10 cellular contexts compared by ENCODE assay signal in genomic region chr15:74869726-74870407, GRCh38. TPM values are rescaled to one million over a fixed set of nuclear protein-coding genes. Genes with fewer than 3 reads are reported as not detected.
DNase-seq lines count a peak whose midpoint lies in the region; ATAC-seq and TF ChIP-seq lines count a peak whose summit lies in the region.
"Had no signal": no experiment of that assay in that cellular context is flagged by ENCODE, and none has a peak within 500 bp of the region (broad histone marks: within the 10 kb centered on the region; RNA-seq: fewer than 3 reads in every experiment).

No MANE protein-coding gene starts in this region.

- H3K27me3 ChIP-seq in SK-N-SH (ENCODE audit: insufficient read depth) (no peaks in the 10 kb centered on the region), neural cell (ENCODE audit: insufficient read depth, low read depth, low read length) (no peaks in the 10 kb centered on the region), foreskin keratinocyte (no peaks in the 10 kb centered on the region), BE2C (no peaks in the 10 kb centered on the region)

- peaks cover 78% of the 10 kb centered on the region for H3K79me2 ChIP-seq in SK-N-SH (ENCODE audit: insufficient read depth)
- H3K79me2 ChIP-seq in neural cell (replicated peaks; ENCODE audit: insufficient read depth, low read length), result peaks cover 23% of the 10 kb centered on the region

- CTCF ChIA-PET in SK-N-SH (lab: Yijun Ruan, JAX), result interaction anchor here (0.8 to 2.6 kb wide), 8 partner anchors 11 to 101 kb away, joined by 3 to 16 read pairs (median 6); partner anchors contain the start of genes CSK and ULK3

- TF ChIP-seq EP300 in SK-N-SH (IDR thresholded peaks at IDR 0.05; ENCODE audit: borderline replicate concordance in 1 of 2, low read depth in 1 of 2, low read length in 1 of 2) (no peak), neural cell (conservative IDR thresholded peaks at IDR 0.05; ENCODE audit: poor library complexity, severe bottlenecking) (no peak)

- H3K4me1 ChIP-seq in SK-N-SH (ENCODE audit: control insufficient read depth in 1 of 2, insufficient read depth in 2 of 2, low read depth in 1 of 2, low read length in 1 of 2) (peaks cover 17 to 20% of the 10 kb centered on the region in 2 experiments; a peak in 2 of 4 replicates), foreskin keratinocyte (peaks cover 39% of the 10 kb centered on the region), BE2C (no peaks in the 10 kb centered on the region; the same call in 1 of the 2 replicates)

- no peak for TF ChIP-seq RAD21 in SK-N-SH (IDR thresholded peaks at IDR 0.05; ENCODE audit: low read length)
- TF ChIP-seq RAD21 in neural cell (conservative IDR thresholded peaks at IDR 0.05), result no peak

- H3K9ac ChIP-seq in SK-N-SH, result no peak overlapping the region
- peak overlapping the region; percentile 61 for H3K9ac ChIP-seq in SK-N-MC (ENCODE audit: insufficient read length)
- no peak overlapping the region for H3K9ac ChIP-seq in neural cell (ENCODE audit: low read length)

- TF ChIP-seq CTCF in SK-N-SH (IDR thresholded peaks at IDR 0.05) (no peak), neural cell (IDR thresholded peaks at IDR 0.05; ENCODE audit: poor library complexity, severe bottlenecking) (no peak), foreskin keratinocyte (conservative IDR thresholded peaks at IDR 0.05) (no peak), BE2C (IDR thresholded peaks at IDR 0.05; ENCODE audit: low read depth, low read length) (no peak)

- 67% methylated on average over 6 of the region's 6 CpGs for WGBS in SK-N-SH (ENCODE audit: low lambda C conversion rate)

- no peak overlapping the region for H2AFZ ChIP-seq in SK-N-SH (ENCODE audit: low read depth)
- H2AFZ ChIP-seq in neural cell (ENCODE audit: low read depth, low read length), result no peak overlapping the region

- no peak overlapping the region for H3K4me3 ChIP-seq in SK-N-SH (ENCODE audit: low read depth in 2 of 2, low read length in 1 of 2)
- peak overlapping the region; percentile 64 for H3K4me3 ChIP-seq in SK-N-MC
- H3K4me3 ChIP-seq in neural cell (ENCODE audit: low read length), result peak overlapping the region; percentile 39
- H3K4me3 ChIP-seq in BE2C (ENCODE audit: low read depth, low read length), result no peak overlapping the region

- no peaks in the 10 kb centered on the region for H3K9me2 ChIP-seq in SK-N-SH
- no peaks in the 10 kb centered on the region for H3K9me2 ChIP-seq in neural cell (ENCODE audit: insufficient read depth, low read length)

- H3K9me3 ChIP-seq in SK-N-SH (no peaks in the 10 kb centered on the region), SK-N-MC (ENCODE audit: low read depth, low read length) (no peaks in the 10 kb centered on the region), neural cell (ENCODE audit: low read length) (no peaks in the 10 kb centered on the region), BE2C (no peaks in the 10 kb centered on the region)

- no peak overlapping the region; a peak in 1 of 4 replicates for H3K27ac ChIP-seq in SK-N-SH (ENCODE audit: low read depth in 2 of 2, low read length in 1 of 2)
- H3K27ac ChIP-seq in SK-N-MC, result peak overlapping the region; percentile 96
- no peak overlapping the region for H3K27ac ChIP-seq in neural cell (ENCODE audit: low read length)
- no peak overlapping the region for H3K27ac ChIP-seq in foreskin keratinocyte
- H3K27ac ChIP-seq: 22Rv1 had no signal

- POLR2A ChIA-PET in SK-N-SH (lab: Yijun Ruan, JAX), result interaction anchor here (0.9 to 1.4 kb wide), 4 partner anchors 10 to 26 kb away, joined by 3 to 4 read pairs (median 4); partner anchors contain the start of gene MPI

- H3K4me2 ChIP-seq in SK-N-SH, result 0 out of 2 replicates have a peak overlapping the region, but pooled peaks have one; percentile 16
- H3K4me2 ChIP-seq in neural cell (ENCODE audit: low read length), result no peak overlapping the region

- H3K36me3 ChIP-seq in SK-N-SH (replicated peaks in 1 of 2; ENCODE audit: control insufficient read depth in 1 of 2, insufficient read depth in 2 of 2, low read length in 1 of 2) (peaks cover 8 to 10% of the 10 kb centered on the region in 2 experiments), SK-N-MC (ENCODE audit: insufficient read depth, low read length) (peaks cover 25% of the 10 kb centered on the region), neural cell (ENCODE audit: insufficient read depth, low read length) (no peaks in the 10 kb centered on the region), BE2C (peaks cover 15% of the 10 kb centered on the region)

- ATAC-seq in SK-N-SH treated with all-trans-retinoic acid at 6 μM for 48 hours, result no peak
- peak; percentile 59 for ATAC-seq in HG02973 (IDR thresholded peaks at IDR 0.05; ENCODE audit: unreplicated experiment)
- ATAC-seq in foreskin keratinocyte, result no peak

- H4K20me1 ChIP-seq in SK-N-SH (ENCODE audit: insufficient read depth) (peaks cover 42% of the 10 kb centered on the region), neural cell (ENCODE audit: insufficient read depth) (no peaks in the 10 kb centered on the region)

- peak; percentile 60 for DNase-seq in SK-N-SH
- DNase-seq in SK-N-MC (ENCODE audit: low read depth, low spot score), result no peak
- DNase-seq in epidermal melanocyte (ENCODE audit: insufficient read length, low spot score), result peak; percentile 45
- DNase-seq in foreskin keratinocyte, result no peak
- no peak for DNase-seq in BE2C

- H3F3A ChIP-seq in SK-N-SH (replicated peaks; ENCODE audit: insufficient read depth) (no peaks in the 10 kb centered on the region), neural cell (ENCODE audit: insufficient read depth, low read length, poor library complexity, severe bottlenecking) (no peaks in the 10 kb centered on the region)

TF ChIP-seq in SK-N-SH, 30 proteins besides CTCF, POLR2A, EP300 and RAD21:
- no peak for TF ChIP-seq POLR2AphosphoS5 (IDR thresholded peaks at IDR 0.05; ENCODE audit: low read depth, low read length)
- TF ChIP-seq CHD2 (IDR thresholded peaks at IDR 0.05; ENCODE audit: low read length, partially characterized antibody), result no peak
- TF ChIP-seq MXI1 (IDR thresholded peaks at IDR 0.05; ENCODE audit: low read depth, low read length), result peak; percentile 73

TF ChIP-seq in SK-N-SH treated with all-trans-retinoic acid at 6 μM for 48 hours, 23 proteins besides CTCF, POLR2A, EP300 and RAD21 (continues in another document):
- no peak for TF ChIP-seq ZC3H10 (CRISPR knock-in tag; IDR thresholded peaks at IDR 0.05)

TF ChIP-seq in neural cell, 6 proteins besides CTCF, POLR2A, EP300 and RAD21 (continues in another document):
- TF ChIP-seq SMC3 (conservative IDR thresholded peaks at IDR 0.05; ENCODE audit: poor library complexity) (no peak), TAF1 (IDR thresholded peaks at IDR 0.05; ENCODE audit: low read depth) (no peak), EZH2 (IDR thresholded peaks at IDR 0.05; ENCODE audit: borderline replicate concordance, insufficient read depth, low read length, poor library complexity, severe bottlenecking) (no peak), MXI1 (conservative IDR thresholded peaks at IDR 0.05; ENCODE audit: poor library complexity, severe bottlenecking) (no peak)

RNA-seq across cellular contexts. Expression of gene SCAMP2, which starts 3.3 kb away (rescaled TPM):
- polyA plus RNA-seq in SK-N-SH (2012; rRNA removed) (88.1 and 99.5 TPM in 2 replicates), neural cell (4.5 and 10.9 TPM in 2 replicates), foreskin keratinocyte (53.2 and 56.6 TPM in 2 replicates)
- polyA plus RNA-seq in SK-N-SH (2012; cell fraction: cytosol; rRNA removed), result 58.0 and 74.0 TPM in 2 replicates
- 47.0 and 56.7 TPM in 2 replicates for polyA plus RNA-seq in SK-N-SH (2012; cell fraction: nucleus; rRNA removed)
- polyA minus RNA-seq in neural cell, result 6.3 and 6.5 TPM in 2 replicates
- 44.9 and 47.5 TPM in 2 replicates for total RNA-seq in foreskin keratinocyte
- 76.6 TPM for polyA plus RNA-seq in BE2C (2012; ENCODE audit: insufficient read depth, insufficient read length, low read depth)

RNA-seq across cellular contexts. Expression of gene MPI, which starts 20.0 kb away (rescaled TPM):
- polyA plus RNA-seq in SK-N-SH (2012; rRNA removed), result 58.2 and 63.5 TPM in 2 replicates
- 36.4 and 45.3 TPM in 2 replicates for polyA plus RNA-seq in SK-N-SH (2012; cell fraction: cytosol; rRNA removed)
- polyA plus RNA-seq in SK-N-SH (2012; cell fraction: nucleus; rRNA removed), result 87.1 and 108 TPM in 2 replicates
- 80.3 and 88.0 TPM in 2 replicates for polyA plus RNA-seq in neural cell
- polyA minus RNA-seq in neural cell, result 45.4 and 57.7 TPM in 2 replicates
- total RNA-seq in foreskin keratinocyte, result 35.6 and 40.1 TPM in 2 replicates
- 33.4 and 36.0 TPM in 2 replicates for polyA plus RNA-seq in foreskin keratinocyte
- 72.1 TPM for polyA plus RNA-seq in BE2C (2012; ENCODE audit: insufficient read depth, insufficient read length, low read depth)

RNA-seq across cellular contexts. Expression of gene ULK3, which starts 26.9 kb away (rescaled TPM):
- 41.3 and 55.3 TPM in 2 replicates for polyA plus RNA-seq in SK-N-SH (2012; rRNA removed)
- 11.1 and 17.6 TPM in 2 replicates for polyA plus RNA-seq in SK-N-SH (2012; cell fraction: cytosol; rRNA removed)
- polyA plus RNA-seq in SK-N-SH (2012; cell fraction: nucleus; rRNA removed), result 300 and 348 TPM in 2 replicates
- polyA plus RNA-seq in neural cell, result 193 and 212 TPM in 2 replicates
- polyA minus RNA-seq in neural cell, result 61.4 and 66.0 TPM in 2 replicates
- total RNA-seq in foreskin keratinocyte, result 9.4 and 9.8 TPM in 2 replicates
- 9.1 TPM in 2 replicates for polyA plus RNA-seq in foreskin keratinocyte
- 152 TPM for polyA plus RNA-seq in BE2C (2012; ENCODE audit: insufficient read depth, insufficient read length, low read depth)

RNA-seq across cellular contexts. Expression of gene FAM219B, which starts 36.8 kb away (rescaled TPM):
- polyA plus RNA-seq in SK-N-SH (2012; rRNA removed) (53.0 and 90.2 TPM in 2 replicates), neural cell (250 and 293 TPM in 2 replicates), foreskin keratinocyte (22.5 and 22.6 TPM in 2 replicates)
- 32.6 and 36.7 TPM in 2 replicates for polyA plus RNA-seq in SK-N-SH (2012; cell fraction: cytosol; rRNA removed)
- 376 and 407 TPM in 2 replicates for polyA plus RNA-seq in SK-N-SH (2012; cell fraction: nucleus; rRNA removed)
- 91.6 and 99.6 TPM in 2 replicates for polyA minus RNA-seq in neural cell
- 31.2 and 43.3 TPM in 2 replicates for total RNA-seq in foreskin keratinocyte
- 85.6 TPM for polyA plus RNA-seq in BE2C (2012; ENCODE audit: insufficient read depth, insufficient read length, low read depth)

RNA-seq across cellular contexts. Expression of gene CPLX3, which starts 43.4 kb away (rescaled TPM):
- polyA plus RNA-seq in SK-N-SH (2012; rRNA removed) (not detected in 2 replicates), neural cell (0.27 and 0.66 TPM in 2 replicates), foreskin keratinocyte (not detected in 2 replicates)
- not detected in 2 replicates for polyA plus RNA-seq in SK-N-SH (2012; cell fraction: cytosol; rRNA removed)
- polyA plus RNA-seq in SK-N-SH (2012; cell fraction: nucleus; rRNA removed), result 0.08 and 0.23 TPM in 2 replicates
- polyA minus RNA-seq in neural cell, result not detected in 2 replicates
- not detected in 2 replicates for total RNA-seq in foreskin keratinocyte
- not detected for polyA plus RNA-seq in BE2C (2012; ENCODE audit: insufficient read depth, insufficient read length, low read depth)
- total RNA-seq: activated CD8-positive, alpha-beta memory T cell treated with anti-CD3 and anti-CD28 coated beads for 36 hours had no signal

Comparison
In these comparisons a context has a peak if more than half of its experiments do, and no peak if none do; other contexts are left out.
1. DNase-seq: peak in SK-N-SH (single experiment) and epidermal melanocyte (single experiment); none in SK-N-MC (single experiment), foreskin keratinocyte (0 of 2) and BE2C (single experiment).
2. H3K4me3 ChIP-seq: peak in SK-N-MC (single experiment) and neural cell (single experiment); none in SK-N-SH (0 of 2) and BE2C (single experiment).